ENCODE assay signal across 3 cellular contexts in the genomic region with DNA sequence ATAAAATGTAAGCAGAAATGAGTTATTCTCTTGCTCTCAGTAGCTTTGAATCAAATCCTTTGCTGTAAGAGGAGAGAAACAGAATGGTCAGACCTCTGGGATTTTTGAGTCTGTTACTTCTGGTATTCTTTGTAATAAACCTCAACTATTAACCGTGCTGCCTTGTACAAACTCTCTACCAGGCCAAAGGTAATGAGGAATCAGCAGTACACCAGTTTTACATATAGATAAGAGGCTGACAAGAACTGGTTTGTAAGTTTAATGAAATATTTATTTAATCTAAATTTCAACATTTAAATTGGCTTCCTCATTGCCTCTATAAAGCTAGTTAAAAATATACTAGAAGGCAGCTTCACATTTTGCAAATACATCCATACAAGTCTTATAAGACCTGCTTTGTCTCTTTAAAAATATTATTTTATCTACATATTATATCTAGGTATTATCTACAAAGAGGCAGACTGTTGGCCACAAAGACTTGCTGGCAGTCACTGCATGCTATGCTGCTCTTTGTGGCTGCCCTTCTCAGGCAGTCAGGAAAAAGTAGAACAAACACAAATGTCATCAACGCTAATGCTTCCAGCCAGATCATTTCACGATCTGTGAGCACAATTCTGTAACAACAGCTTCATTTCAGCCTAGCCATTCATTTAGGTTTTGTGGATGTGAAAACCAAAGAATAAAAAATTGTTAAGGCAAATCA.
TF ChIP-seq lines count a peak whose summit lies in the region.

No MANE protein-coding gene starts in this region.

TF ChIP-seq in liver, 16 proteins besides CTCF, POLR2A, EP300 and RAD21:
- TF ChIP-seq HNF4A (conservative IDR thresholded peaks at IDR 0.05) (no peak), FOXA2 (IDR thresholded peaks at IDR 0.05) (no peak), EGR1 (IDR thresholded peaks at IDR 0.05; ENCODE audit: low read depth in 2 of 2) (no peak), TAF1 (conservative IDR thresholded peaks at IDR 0.05) (no peak), JUND (IDR thresholded peaks at IDR 0.05) (no peak), YY1 (IDR thresholded peaks at IDR 0.05) (no peak), SP1 (IDR thresholded peaks at IDR 0.05) (no peak), HNF4G (IDR thresholded peaks at IDR 0.05) (no peak)
- TF ChIP-seq, protein P1, sequence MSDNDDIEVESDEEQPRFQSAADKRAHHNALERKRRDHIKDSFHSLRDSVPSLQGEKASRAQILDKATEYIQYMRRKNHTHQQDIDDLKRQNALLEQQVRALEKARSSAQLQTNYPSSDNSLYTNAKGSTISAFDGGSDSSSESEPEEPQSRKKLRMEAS (IDR thresholded peaks at IDR 0.05): no peak
- TF ChIP-seq, protein P2, sequence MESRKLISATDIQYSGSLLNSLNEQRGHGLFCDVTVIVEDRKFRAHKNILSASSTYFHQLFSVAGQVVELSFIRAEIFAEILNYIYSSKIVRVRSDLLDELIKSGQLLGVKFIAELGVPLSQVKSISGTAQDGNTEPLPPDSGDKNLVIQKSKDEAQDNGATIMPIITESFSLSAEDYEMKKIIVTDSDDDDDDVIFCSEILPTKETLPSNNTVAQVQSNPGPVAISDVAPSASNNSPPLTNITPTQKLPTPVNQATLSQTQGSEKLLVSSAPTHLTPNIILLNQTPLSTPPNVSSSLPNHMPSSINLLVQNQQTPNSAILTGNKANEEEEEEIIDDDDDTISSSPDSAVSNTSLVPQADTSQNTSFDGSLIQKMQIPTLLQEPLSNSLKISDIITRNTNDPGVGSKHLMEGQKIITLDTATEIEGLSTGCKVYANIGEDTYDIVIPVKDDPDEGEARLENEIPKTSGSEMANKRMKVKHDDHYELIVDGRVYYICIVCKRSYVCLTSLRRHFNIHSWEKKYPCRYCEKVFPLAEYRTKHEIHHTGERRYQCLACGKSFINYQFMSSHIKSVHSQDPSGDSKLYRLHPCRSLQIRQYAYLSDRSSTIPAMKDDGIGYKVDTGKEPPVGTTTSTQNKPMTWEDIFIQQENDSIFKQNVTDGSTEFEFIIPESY (IDR thresholded peaks at IDR 0.05): no peak
- TF ChIP-seq, protein P3, sequence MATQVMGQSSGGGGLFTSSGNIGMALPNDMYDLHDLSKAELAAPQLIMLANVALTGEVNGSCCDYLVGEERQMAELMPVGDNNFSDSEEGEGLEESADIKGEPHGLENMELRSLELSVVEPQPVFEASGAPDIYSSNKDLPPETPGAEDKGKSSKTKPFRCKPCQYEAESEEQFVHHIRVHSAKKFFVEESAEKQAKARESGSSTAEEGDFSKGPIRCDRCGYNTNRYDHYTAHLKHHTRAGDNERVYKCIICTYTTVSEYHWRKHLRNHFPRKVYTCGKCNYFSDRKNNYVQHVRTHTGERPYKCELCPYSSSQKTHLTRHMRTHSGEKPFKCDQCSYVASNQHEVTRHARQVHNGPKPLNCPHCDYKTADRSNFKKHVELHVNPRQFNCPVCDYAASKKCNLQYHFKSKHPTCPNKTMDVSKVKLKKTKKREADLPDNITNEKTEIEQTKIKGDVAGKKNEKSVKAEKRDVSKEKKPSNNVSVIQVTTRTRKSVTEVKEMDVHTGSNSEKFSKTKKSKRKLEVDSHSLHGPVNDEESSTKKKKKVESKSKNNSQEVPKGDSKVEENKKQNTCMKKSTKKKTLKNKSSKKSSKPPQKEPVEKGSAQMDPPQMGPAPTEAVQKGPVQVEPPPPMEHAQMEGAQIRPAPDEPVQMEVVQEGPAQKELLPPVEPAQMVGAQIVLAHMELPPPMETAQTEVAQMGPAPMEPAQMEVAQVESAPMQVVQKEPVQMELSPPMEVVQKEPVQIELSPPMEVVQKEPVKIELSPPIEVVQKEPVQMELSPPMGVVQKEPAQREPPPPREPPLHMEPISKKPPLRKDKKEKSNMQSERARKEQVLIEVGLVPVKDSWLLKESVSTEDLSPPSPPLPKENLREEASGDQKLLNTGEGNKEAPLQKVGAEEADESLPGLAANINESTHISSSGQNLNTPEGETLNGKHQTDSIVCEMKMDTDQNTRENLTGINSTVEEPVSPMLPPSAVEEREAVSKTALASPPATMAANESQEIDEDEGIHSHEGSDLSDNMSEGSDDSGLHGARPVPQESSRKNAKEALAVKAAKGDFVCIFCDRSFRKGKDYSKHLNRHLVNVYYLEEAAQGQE (IDR thresholded peaks at IDR 0.05): no peak
TF ChIP-seq in liver: peak in this region for 0.

TF ChIP-seq in HepG2, 621 proteins besides CTCF, POLR2A, EP300 and RAD21 (continues in another document):
- no peak for TF ChIP-seq RCOR2 (CRISPR knock-in tag; IDR thresholded peaks at IDR 0.05)
- TF ChIP-seq, protein P4, sequence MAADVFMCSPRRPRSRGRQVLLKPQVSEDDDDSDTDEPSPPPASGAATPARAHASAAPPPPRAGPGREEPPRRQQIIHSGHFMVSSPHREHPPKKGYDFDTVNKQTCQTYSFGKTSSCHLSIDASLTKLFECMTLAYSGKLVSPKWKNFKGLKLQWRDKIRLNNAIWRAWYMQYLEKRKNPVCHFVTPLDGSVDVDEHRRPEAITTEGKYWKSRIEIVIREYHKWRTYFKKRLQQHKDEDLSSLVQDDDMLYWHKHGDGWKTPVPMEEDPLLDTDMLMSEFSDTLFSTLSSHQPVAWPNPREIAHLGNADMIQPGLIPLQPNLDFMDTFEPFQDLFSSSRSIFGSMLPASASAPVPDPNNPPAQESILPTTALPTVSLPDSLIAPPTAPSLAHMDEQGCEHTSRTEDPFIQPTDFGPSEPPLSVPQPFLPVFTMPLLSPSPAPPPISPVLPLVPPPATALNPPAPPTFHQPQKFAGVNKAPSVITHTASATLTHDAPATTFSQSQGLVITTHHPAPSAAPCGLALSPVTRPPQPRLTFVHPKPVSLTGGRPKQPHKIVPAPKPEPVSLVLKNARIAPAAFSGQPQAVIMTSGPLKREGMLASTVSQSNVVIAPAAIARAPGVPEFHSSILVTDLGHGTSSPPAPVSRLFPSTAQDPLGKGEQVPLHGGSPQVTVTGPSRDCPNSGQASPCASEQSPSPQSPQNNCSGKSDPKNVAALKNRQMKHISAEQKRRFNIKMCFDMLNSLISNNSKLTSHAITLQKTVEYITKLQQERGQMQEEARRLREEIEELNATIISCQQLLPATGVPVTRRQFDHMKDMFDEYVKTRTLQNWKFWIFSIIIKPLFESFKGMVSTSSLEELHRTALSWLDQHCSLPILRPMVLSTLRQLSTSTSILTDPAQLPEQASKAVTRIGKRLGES (CRISPR knock-in tag; IDR thresholded peaks at IDR 0.05; ENCODE audit: borderline replicate concordance): no peak
- no peak for TF ChIP-seq JUN (CRISPR knock-in tag; IDR thresholded peaks at IDR 0.05)
- no peak for TF ChIP-seq SMARCC2 (IDR thresholded peaks at IDR 0.05)
- no peak for TF ChIP-seq ZBTB20 (CRISPR knock-in tag; IDR thresholded peaks at IDR 0.05; ENCODE audit: borderline replicate concordance, low read depth)
- no peak for TF ChIP-seq ZSCAN31 (CRISPR knock-in tag; IDR thresholded peaks at IDR 0.05; ENCODE audit: low read depth)
- TF ChIP-seq ZNF230 (CRISPR knock-in tag; IDR thresholded peaks at IDR 0.05): no peak
- TF ChIP-seq, protein P5, sequence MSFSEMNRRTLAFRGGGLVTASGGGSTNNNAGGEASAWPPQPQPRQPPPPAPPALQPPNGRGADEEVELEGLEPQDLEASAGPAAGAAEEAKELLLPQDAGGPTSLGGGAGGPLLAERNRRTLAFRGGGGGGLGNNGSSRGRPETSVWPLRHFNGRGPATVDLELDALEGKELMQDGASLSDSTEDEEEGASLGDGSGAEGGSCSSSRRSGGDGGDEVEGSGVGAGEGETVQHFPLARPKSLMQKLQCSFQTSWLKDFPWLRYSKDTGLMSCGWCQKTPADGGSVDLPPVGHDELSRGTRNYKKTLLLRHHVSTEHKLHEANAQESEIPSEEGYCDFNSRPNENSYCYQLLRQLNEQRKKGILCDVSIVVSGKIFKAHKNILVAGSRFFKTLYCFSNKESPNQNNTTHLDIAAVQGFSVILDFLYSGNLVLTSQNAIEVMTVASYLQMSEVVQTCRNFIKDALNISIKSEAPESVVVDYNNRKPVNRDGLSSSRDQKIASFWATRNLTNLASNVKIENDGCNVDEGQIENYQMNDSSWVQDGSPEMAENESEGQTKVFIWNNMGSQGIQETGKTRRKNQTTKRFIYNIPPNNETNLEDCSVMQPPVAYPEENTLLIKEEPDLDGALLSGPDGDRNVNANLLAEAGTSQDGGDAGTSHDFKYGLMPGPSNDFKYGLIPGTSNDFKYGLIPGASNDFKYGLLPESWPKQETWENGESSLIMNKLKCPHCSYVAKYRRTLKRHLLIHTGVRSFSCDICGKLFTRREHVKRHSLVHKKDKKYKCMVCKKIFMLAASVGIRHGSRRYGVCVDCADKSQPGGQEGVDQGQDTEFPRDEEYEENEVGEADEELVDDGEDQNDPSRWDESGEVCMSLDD (CRISPR knock-in tag; IDR thresholded peaks at IDR 0.05; ENCODE audit: borderline replicate concordance): no peak
- TF ChIP-seq RXRB (CRISPR knock-in tag; IDR thresholded peaks at IDR 0.05; ENCODE audit: borderline replicate concordance): no peak
- no peak for TF ChIP-seq ZNF569 (CRISPR knock-in tag; IDR thresholded peaks at IDR 0.05; ENCODE audit: borderline replicate concordance)
- TF ChIP-seq ZFP90 (CRISPR knock-in tag; IDR thresholded peaks at IDR 0.05; ENCODE audit: borderline replicate concordance): no peak
- TF ChIP-seq, protein P6, sequence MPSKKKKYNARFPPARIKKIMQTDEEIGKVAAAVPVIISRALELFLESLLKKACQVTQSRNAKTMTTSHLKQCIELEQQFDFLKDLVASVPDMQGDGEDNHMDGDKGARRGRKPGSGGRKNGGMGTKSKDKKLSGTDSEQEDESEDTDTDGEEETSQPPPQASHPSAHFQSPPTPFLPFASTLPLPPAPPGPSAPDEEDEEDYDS (CRISPR knock-in tag; IDR thresholded peaks at IDR 0.05): no peak
- TF ChIP-seq ZNF720 (CRISPR knock-in tag; IDR thresholded peaks at IDR 0.05): no peak
- TF ChIP-seq ZNF367 (CRISPR knock-in tag; IDR thresholded peaks at IDR 0.05; ENCODE audit: borderline replicate concordance): no peak
- TF ChIP-seq ZNF577 (CRISPR knock-in tag; IDR thresholded peaks at IDR 0.05; ENCODE audit: borderline replicate concordance, low read depth): no peak
- TF ChIP-seq GABPB1 (CRISPR knock-in tag; IDR thresholded peaks at IDR 0.05): no peak
- TF ChIP-seq ZMAT3 (CRISPR knock-in tag; conservative IDR thresholded peaks at IDR 0.05): no peak
- TF ChIP-seq ZNF180 (CRISPR knock-in tag; IDR thresholded peaks at IDR 0.05; ENCODE audit: borderline replicate concordance, low read depth): no peak
- TF ChIP-seq XBP1 (CRISPR knock-in tag; IDR thresholded peaks at IDR 0.05): no peak

TF ChIP-seq in endothelial cell of umbilical vein, 7 proteins besides CTCF, POLR2A, EP300 and RAD21:
- TF ChIP-seq FOS (IDR thresholded peaks at IDR 0.05; ENCODE audit: borderline replicate concordance, insufficient read depth, low read length) (no peak), GATA2 (IDR thresholded peaks at IDR 0.05; ENCODE audit: insufficient read depth, insufficient read length, low read depth, low read length) (peak; percentile 22), MYC (IDR thresholded peaks at IDR 0.05; ENCODE audit: low read depth, low read length) (no peak), POLR2AphosphoS5 (IDR thresholded peaks at IDR 0.05; ENCODE audit: insufficient read depth, low read depth, low read length) (no peak)
- TF ChIP-seq, protein P1 (IDR thresholded peaks at IDR 0.05; ENCODE audit: insufficient read depth, insufficient read length): no peak
